ENCODE assay signal across 14 cellular contexts in the genomic region with DNA sequence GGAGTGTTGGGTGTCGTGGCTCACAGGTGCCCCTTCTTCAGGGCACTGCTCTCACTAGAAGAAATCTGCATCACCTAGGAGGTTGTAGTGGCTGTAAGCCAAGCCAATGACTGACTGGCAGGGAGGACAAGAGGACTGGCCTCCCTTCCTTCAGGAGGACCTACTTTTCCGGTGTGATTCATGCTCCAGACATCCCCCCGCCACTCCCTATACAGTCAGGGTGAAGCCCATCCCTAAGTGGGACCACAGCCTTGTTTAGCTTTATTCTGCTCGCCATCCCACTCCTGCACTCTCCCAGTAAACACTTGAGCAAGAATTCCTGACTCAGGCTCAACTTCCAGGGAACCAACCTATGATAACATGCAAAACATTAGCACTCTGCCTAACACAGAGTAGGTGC.
DNase-seq lines count a peak whose midpoint lies in the region; ATAC-seq and TF ChIP-seq lines count a peak whose summit lies in the region.
"Had no signal": no experiment of that assay in that cellular context is flagged by ENCODE, and none has a peak within 500 bp of the region (broad histone marks: within the 10 kb centered on the region; RNA-seq: fewer than 3 reads in every experiment).

No MANE protein-coding gene starts in this region.

- no peak for TF ChIP-seq CTCF in mammary epithelial cell (conservative IDR thresholded peaks at IDR 0.05 in 1 of 2, IDR thresholded peaks at IDR 0.05 in 1 of 2; ENCODE audit: extremely low read depth in 1 of 2, insufficient read depth in 1 of 2, low read depth in 1 of 2, low read length in 2 of 2)
- no peak for TF ChIP-seq CTCF in transverse colon (IDR thresholded peaks at IDR 0.05)

- no peak overlapping the region for H3K4me3 Mint-ChIP-seq in stimulated activated memory B cell treated with anti-CD40 and anti-IgM and Interleukin-4, amounts not matched to agents 10 μg/mL and 1 μg/mL and 100 μg/mL, for 72 hours

- no peaks in the 10 kb centered on the region for H3K9me2 ChIP-seq in Karpas-422 (replicated peaks; ENCODE audit: insufficient read depth, low read length)
- H3K9me2 ChIP-seq: SK-N-SH had no signal

- H3K4me1 ChIP-seq in Karpas-422 (ENCODE audit: low read length) (peaks cover 98% of the 10 kb centered on the region), mammary epithelial cell (ENCODE audit: insufficient read depth, low read length) (no peaks in the 10 kb centered on the region), transverse colon (no peaks in the 10 kb centered on the region)

- H3K9me3 Mint-ChIP-seq in stimulated activated memory B cell treated with anti-CD40 and anti-IgM and Interleukin-4, amounts not matched to agents 10 μg/mL and 1 μg/mL and 100 μg/mL, for 72 hours: no peaks in the 10 kb centered on the region

- H4K20me1 ChIP-seq in Karpas-422 (ENCODE audit: insufficient read depth, low read depth, low read length): peaks cover 61% of the 10 kb centered on the region
- no peaks in the 10 kb centered on the region for H4K20me1 ChIP-seq in mammary epithelial cell (ENCODE audit: insufficient read depth, low read length)

- WGBS in mammary epithelial cell (ENCODE audit: low coverage, missing lambda C conversion rate): 69% methylated on average over 4 of the region's 4 CpGs
- WGBS in transverse colon (ENCODE audit: low coverage in 1 of 2), 2 donors: 82% methylated on average over 4 of the region's 4 CpGs; no CpG with 5 or more reads in 1 of the 2 donors

- no peak overlapping the region for H2AFZ ChIP-seq in Karpas-422 (ENCODE audit: low read length)
- no peak overlapping the region for H2AFZ ChIP-seq in mammary epithelial cell (ENCODE audit: low read depth, low read length)

- no peaks in the 10 kb centered on the region for H3K27me3 Mint-ChIP-seq in stimulated activated memory B cell treated with anti-CD40 and anti-IgM and Interleukin-4, amounts not matched to agents 10 μg/mL and 1 μg/mL and 100 μg/mL, for 72 hours

- no peak for TF ChIP-seq POLR2A in transverse colon (IDR thresholded peaks at IDR 0.05)

- H3K79me2 ChIP-seq in Karpas-422 (ENCODE audit: low read length) (peaks cover 99% of the 10 kb centered on the region), mammary epithelial cell (ENCODE audit: insufficient read depth, low read length) (no peaks in the 10 kb centered on the region)

- H3K4me1 Mint-ChIP-seq in stimulated activated memory B cell treated with anti-CD40 and anti-IgM and Interleukin-4, amounts not matched to agents 10 μg/mL and 1 μg/mL and 100 μg/mL, for 72 hours: peaks cover 95% of the 10 kb centered on the region

- H3K9ac ChIP-seq in Karpas-422 (ENCODE audit: low read length) (no peak overlapping the region), mammary epithelial cell (ENCODE audit: insufficient read depth, low read length) (no peak overlapping the region)
- H3K9ac ChIP-seq: SK-N-SH had no signal

- dilution Hi-C loops in mammary epithelial cell (cut with HindIII; ENCODE audit: low sequenced_read_pairs): no loop called here

- no peak for ATAC-seq in stimulated activated memory B cell treated with anti-CD40 and anti-IgM and Interleukin-4, amounts not matched to agents 10 μg/mL and 1 μg/mL and 100 μg/mL, for 72 hours
- no peak for ATAC-seq in HG03025 (IDR thresholded peaks at IDR 0.05; ENCODE audit: low FRiP score, unreplicated experiment)
- ATAC-seq: K562 had no signal

- H3K27ac ChIP-seq in Karpas-422 (ENCODE audit: low read length) (peak overlapping the region; percentile 98), mammary epithelial cell (ENCODE audit: insufficient read depth, low read depth, low read length) (no peak overlapping the region), transverse colon (no peak overlapping the region)

- TF ChIP-seq EP300 in transverse colon (IDR thresholded peaks at IDR 0.05; ENCODE audit: low read depth): no peak

- peak overlapping the region; percentile 53 for H3K27ac Mint-ChIP-seq in stimulated activated memory B cell treated with anti-CD40 and anti-IgM and Interleukin-4, amounts not matched to agents 10 μg/mL and 1 μg/mL and 100 μg/mL, for 72 hours

- CTCF ChIA-PET in mammary epithelial cell (lab: Charles Lee; ENCODE audit: low non-redundant PET): no interaction called here

- no peaks in the 10 kb centered on the region for H3K9me3 ChIP-seq in Karpas-422 (ENCODE audit: low read length)
- H3K9me3 ChIP-seq in mammary epithelial cell (replicated peaks; ENCODE audit: insufficient read depth, low read length): no peaks in the 10 kb centered on the region
- H3K9me3 ChIP-seq in transverse colon: no peaks in the 10 kb centered on the region
- H3K9me3 ChIP-seq: SK-N-SH had no signal

- H3K36me3 Mint-ChIP-seq in stimulated activated memory B cell treated with anti-CD40 and anti-IgM and Interleukin-4, amounts not matched to agents 10 μg/mL and 1 μg/mL and 100 μg/mL, for 72 hours: peaks cover 53% of the 10 kb centered on the region

- intact Hi-C loops in mammary epithelial cell (cut with micrococcal nuclease): no loop called here
- intact Hi-C loops in transverse colon (cut with DNase I; ENCODE audit: low total_unique reads): no loop called here

- H3K36me3 ChIP-seq in Karpas-422 (ENCODE audit: insufficient read depth, low read length): peaks cover 53% of the 10 kb centered on the region
- H3K36me3 ChIP-seq in mammary epithelial cell (ENCODE audit: insufficient read depth, low read length): no peaks in the 10 kb centered on the region
- no peaks in the 10 kb centered on the region for H3K36me3 ChIP-seq in transverse colon

- no peak overlapping the region for H3K4me3 ChIP-seq in Karpas-422 (ENCODE audit: low read length)
- H3K4me3 ChIP-seq in mammary epithelial cell (replicated peaks in 1 of 3; ENCODE audit: insufficient read depth in 1 of 3, low read depth in 2 of 3, low read length in 3 of 3): no peak overlapping the region
- no peak overlapping the region for H3K4me3 ChIP-seq in transverse colon
- H3K4me3 ChIP-seq: K562 had no signal

- H3K27me3 ChIP-seq in Karpas-422 (ENCODE audit: low read length) (no peaks in the 10 kb centered on the region), mammary epithelial cell (ENCODE audit: insufficient read depth, low read length) (peaks cover 2% of the 10 kb centered on the region), transverse colon (no peaks in the 10 kb centered on the region)

- in situ Hi-C loops in mammary epithelial cell (cut with MboI; ENCODE audit: low sequenced_read_pairs in 2 of 2): no loop called here
- in situ Hi-C loops in transverse colon (cut with MboI; ENCODE audit: low pct_ligation_motif_present in 1 of 4, low pct_unique_long_range_greater_than_20kb in 1 of 4, low sequenced_read_pairs in 3 of 4): no loop called here

- no TSS peak for BruUV-seq in mammary epithelial cell (replicated peaks; lab: Mats Ljungman, UMichigan)

- peak; percentile 79 for DNase-seq in ELR (ENCODE audit: low read depth)
- no peak for DNase-seq in Karpas-422
- DNase-seq in mammary epithelial cell: peak; percentile 32
- DNase-seq in occipital lobe (lab: John Stamatoyannopoulos, UW): no peak
- DNase-seq in transverse colon: no peak
- DNase-seq: HCEC 1CT, MM.1S, NCI-H1105, NCI-H1694 treated with DMSO at 0.1 percent for 48 hours, Right ventricle myocardium superior, SK-N-SH had no signal

- H3K4me2 ChIP-seq in Karpas-422 (ENCODE audit: low read depth, low read length, poor library complexity, severe bottlenecking) (no peak overlapping the region), mammary epithelial cell (ENCODE audit: insufficient read depth, low read depth, low read length) (no peak overlapping the region)
- H3K4me2 ChIP-seq: SK-N-SH had no signal

Comparison
In these comparisons a context has a peak if more than half of its experiments do, and no peak if none do; other contexts are left out.
1. DNase-seq: peak in ELR (single experiment) and mammary epithelial cell (single experiment); none in Karpas-422 (single experiment), occipital lobe (single experiment) and transverse colon (single experiment).